In genomic region chr1:75338974-75339483, GRCh38 we compare ENCODE assay signal across 1 cellular context.
TF ChIP-seq lines count a peak whose summit lies in the region.

No MANE protein-coding gene starts in this region.

TF ChIP-seq in H1, 55 proteins besides CTCF, POLR2A, EP300 and RAD21 (continued from another document):
- TF ChIP-seq CHD7 (IDR thresholded peaks at IDR 0.05; ENCODE audit: insufficient replicate concordance, low read length), result no peak
TF ChIP-seq in H1: peak in this region for 0.
